Comparison of ENCODE assay signal across 39 cellular contexts in the genomic region with DNA sequence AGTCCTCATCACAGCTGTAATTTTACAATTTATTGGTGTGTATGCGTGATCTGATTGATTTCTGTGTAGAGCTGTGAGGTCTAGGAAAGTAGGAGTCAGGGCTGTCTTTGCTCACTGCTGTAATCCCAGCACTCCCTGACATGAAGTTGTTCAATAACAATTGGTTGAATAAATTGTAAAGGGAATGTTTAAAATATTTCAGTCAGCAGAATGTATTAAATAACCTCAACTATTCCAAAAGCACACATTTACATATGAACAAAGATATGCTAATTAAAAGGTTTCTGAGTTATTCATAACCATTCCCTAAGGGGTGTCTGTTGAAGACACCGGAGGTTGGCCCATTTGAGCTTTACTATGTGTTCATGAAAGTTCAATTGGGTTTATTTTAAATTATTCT. TPM values are rescaled to one million over a fixed set of nuclear protein-coding genes. Genes with fewer than 3 reads are reported as not detected.
"Had no signal": no experiment of that assay in that cellular context is flagged by ENCODE, and none has a peak within 500 bp of the region (broad histone marks: within the 10 kb centered on the region; RNA-seq: fewer than 3 reads in every experiment).

No MANE protein-coding gene starts in this region.

- H3K4me2 ChIP-seq: KMS-11 had no signal

- H3K9ac ChIP-seq: KMS-11 had no signal

- H3K27ac ChIP-seq: KMS-11 had no signal

- H3K4me3 ChIP-seq: MG63 had no signal

- H3K9me3 ChIP-seq: MG63 had no signal

- DNase-seq: Karpas-422, Kasumi-1, MG63, MM.1S, MV-4-11, NCI-H1048, NCI-H1092, NCI-H1092 treated with DMSO at 0.1 percent for 48 hours, NCI-H1105, NCI-H1105 treated with DMSO at 0.1 percent for 48 hours, NCI-H1417, NCI-H1417 treated with DMSO at 0.1 percent for 48 hours, NCI-H1436, NCI-H1436 treated with DMSO at 0.1 percent for 48 hours, NCI-H146, NCI-H1694, NCI-H1694 treated with DMSO at 0.1 percent for 48 hours, NCI-H187, NCI-H187 treated with DMSO at 0.1 percent for 48 hours, NCI-H1930, NCI-H2029, NCI-H2029 treated with DMSO at 0.1 percent for 48 hours, NCI-H2081, NCI-H2081 treated with DMSO at 0.1 percent for 48 hours, NCI-H2107, NCI-H2171, NCI-H2171 treated with DMSO at 0.1 percent for 48 hours, NCI-H2227 treated with DMSO at 0.1 percent for 48 hours, NCI-H226, NCI-H345, NCI-H446, NCI-H446 treated with DMSO at 0.1 percent for 48 hours, NCI-H510A, NCI-H510A treated with DMSO at 0.1 percent for 48 hours had no signal

- H3K27me3 ChIP-seq: MG63 had no signal

- H3K36me3 ChIP-seq: MG63 had no signal

RNA-seq across cellular contexts. Expression of a gene that starts 31.4 kb away (rescaled TPM):
- total RNA-seq: LHCN-M2, M059J, MCF 10A, NCI-H460 had no signal
